ENCODE assay signal across 19 cellular contexts in the genomic region with DNA sequence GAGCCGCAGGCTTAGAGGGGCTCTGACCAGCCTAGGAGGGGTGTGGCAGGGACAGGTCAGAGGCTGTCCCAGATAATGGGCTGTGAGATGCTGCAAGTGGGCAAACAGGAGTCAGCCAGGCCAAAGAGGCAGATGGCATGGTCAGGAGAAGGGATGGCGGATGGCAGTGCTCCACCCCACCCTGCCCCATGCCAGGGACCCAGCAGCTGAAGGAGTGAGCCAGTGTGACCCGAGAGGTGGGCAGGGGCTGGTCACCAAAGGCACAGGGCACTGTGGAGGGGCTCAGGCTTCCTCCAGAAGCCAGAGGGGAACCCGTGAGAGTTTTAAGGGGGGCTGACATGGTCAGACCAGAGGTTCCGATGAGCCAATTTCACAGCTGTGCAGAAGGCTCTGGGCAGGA.
A peak's percentile ranks its signal among the peaks of the same experiment; 100 is the strongest.
DNase-seq lines count a peak whose midpoint lies in the region; ATAC-seq, FAIRE-seq and TF ChIP-seq lines count a peak whose summit lies in the region.
"Had no signal": no experiment of that assay in that cellular context is flagged by ENCODE, and none has a peak within 500 bp of the region (broad histone marks: within the 10 kb centered on the region; RNA-seq: fewer than 3 reads in every experiment).

No MANE protein-coding gene starts in this region.

- no peak overlapping the region for H2AFZ ChIP-seq in osteoblast (ENCODE audit: low read length)
- H2AFZ ChIP-seq: GM23338 had no signal

- H3K4me1 ChIP-seq in kidney (ENCODE audit: control insufficient read depth in 1 of 2, insufficient read depth in 1 of 2, low read depth in 1 of 2, low read length in 2 of 2) (no peaks in the 10 kb centered on the region), osteoblast (ENCODE audit: insufficient read depth, low read length) (no peaks in the 10 kb centered on the region)

- H3K4me3 ChIP-seq in kidney (ENCODE audit: low read length in 2 of 2) (no peak overlapping the region), osteoblast (ENCODE audit: insufficient read depth, low read length) (no peak overlapping the region)
- H3K4me3 ChIP-seq: BLaER1, GM12878, GM23338 had no signal

- no peaks in the 10 kb centered on the region for H3K4me1 Mint-ChIP-seq in activated CD4-positive, alpha-beta memory T cell treated with anti-CD3 and anti-CD28 coated beads for 36 hours (ENCODE audit: low read depth)
- H3K4me1 Mint-ChIP-seq in MCF 10A (ENCODE audit: insufficient read depth, unreplicated experiment), result no peaks in the 10 kb centered on the region

- H3K4me3 Mint-ChIP-seq in activated CD4-positive, alpha-beta memory T cell treated with anti-CD3 and anti-CD28 coated beads for 36 hours, result no peak overlapping the region
- H3K4me3 Mint-ChIP-seq in MCF 10A (ENCODE audit: unreplicated experiment), result no peak overlapping the region
- H3K4me3 Mint-ChIP-seq: CD8-positive, alpha-beta T cell; GM23338; IgD-negative memory B cell had no signal

- no peak overlapping the region for H3K4me2 ChIP-seq in osteoblast (ENCODE audit: insufficient read depth, low read length)
- H3K4me2 ChIP-seq: GM23338 had no signal

- no peaks in the 10 kb centered on the region for H4K20me1 ChIP-seq in osteoblast (ENCODE audit: insufficient read depth, low read length)

- POLR2A ChIA-PET in activated CD4-positive, alpha-beta memory T cell treated with anti-CD3 and anti-CD28 coated beads for 36 hours (lab: Charles Lee), result no interaction called here
- POLR2A ChIA-PET in MCF 10A (lab: Yijun Ruan, JAX), result no interaction called here

- no peaks in the 10 kb centered on the region for H3K36me3 Mint-ChIP-seq in activated CD4-positive, alpha-beta memory T cell treated with anti-CD3 and anti-CD28 coated beads for 36 hours
- no peaks in the 10 kb centered on the region for H3K36me3 Mint-ChIP-seq in MCF 10A (ENCODE audit: insufficient read depth, unreplicated experiment)
- H3K36me3 Mint-ChIP-seq: CD8-positive, alpha-beta T cell had no signal

- CTCF ChIA-PET in activated CD4-positive, alpha-beta memory T cell treated with anti-CD3 and anti-CD28 coated beads for 36 hours (lab: Charles Lee), result no interaction called here
- CTCF ChIA-PET in MCF 10A (lab: Yijun Ruan, JAX), result no interaction called here

- H3K27ac Mint-ChIP-seq in activated CD4-positive, alpha-beta memory T cell treated with anti-CD3 and anti-CD28 coated beads for 36 hours, result no peak overlapping the region
- no peak overlapping the region for H3K27ac Mint-ChIP-seq in MCF 10A (ENCODE audit: low read depth, unreplicated experiment)
- H3K27ac Mint-ChIP-seq: CD8-positive, alpha-beta T cell; GM23338 had no signal

- peaks cover 14% of the 10 kb centered on the region for H3K27me3 Mint-ChIP-seq in activated CD4-positive, alpha-beta memory T cell treated with anti-CD3 and anti-CD28 coated beads for 36 hours
- H3K27me3 Mint-ChIP-seq in MCF 10A (ENCODE audit: insufficient read depth, unreplicated experiment), result peaks cover 16% of the 10 kb centered on the region

- DNase-seq in left ventricle myocardium superior, result peak; percentile 5
- DNase-seq in left cardiac atrium, result no peak
- DNase-seq in kidney, result peak; percentile 49
- DNase-seq in osteoblast (ENCODE audit: insufficient read length, low spot score, missing footprints), result peak; percentile 77
- no peak for DNase-seq in GM12891 (ENCODE audit: insufficient read length, low spot score)
- no peak for DNase-seq in activated CD4-positive, alpha-beta memory T cell treated with anti-CD3 and anti-CD28 coated beads for 36 hours
- DNase-seq in MCF 10A (ENCODE audit: unreplicated experiment), result no peak
- DNase-seq: 8988T; Calu3; CD8-positive, alpha-beta T cell; DMS79 treated with DMSO at 0.1 percent for 48 hours; HCEC 1CT had no signal

- peaks cover 19% of the 10 kb centered on the region for H3K27me3 ChIP-seq in osteoblast (ENCODE audit: insufficient read depth, low read length)
- H3K27me3 ChIP-seq: BLaER1 had no signal

- no peak overlapping the region for H3K9ac ChIP-seq in kidney (ENCODE audit: low read length in 2 of 2)
- H3K9ac ChIP-seq: BLaER1 had no signal

- no peaks in the 10 kb centered on the region for H3K79me2 ChIP-seq in osteoblast (ENCODE audit: insufficient read depth, low read length)

- no peak for ATAC-seq in left ventricle myocardium superior
- no peak for ATAC-seq in left cardiac atrium
- ATAC-seq: CD8-positive, alpha-beta T cell; GM12878; HepG2 had no signal

- no peaks in the 10 kb centered on the region for H3K36me3 ChIP-seq in kidney (ENCODE audit: control insufficient read depth in 1 of 2, insufficient read depth in 2 of 2, low read length in 2 of 2)
- no peaks in the 10 kb centered on the region for H3K36me3 ChIP-seq in osteoblast (ENCODE audit: insufficient read depth, low read length)
- H3K36me3 ChIP-seq: BLaER1 had no signal

- TF ChIP-seq CTCF in kidney (IDR thresholded peaks at IDR 0.05; ENCODE audit: borderline replicate concordance, extremely low read depth, insufficient read depth), result no peak
- no peak for TF ChIP-seq CTCF in osteoblast (IDR thresholded peaks at IDR 0.05; ENCODE audit: extremely low read depth, low read depth, low read length)
- TF ChIP-seq CTCF in MCF 10A (IDR thresholded peaks at IDR 0.05; ENCODE audit: unreplicated experiment), result no peak

- H3K9me3 Mint-ChIP-seq in activated CD4-positive, alpha-beta memory T cell treated with anti-CD3 and anti-CD28 coated beads for 36 hours, result no peaks in the 10 kb centered on the region
- no peaks in the 10 kb centered on the region for H3K9me3 Mint-ChIP-seq in MCF 10A (ENCODE audit: unreplicated experiment)
- H3K9me3 Mint-ChIP-seq: CD8-positive, alpha-beta T cell; GM23338; IgD-negative memory B cell had no signal

- BruUV-seq in MCF 10A (replicated peaks; lab: Mats Ljungman, UMichigan), result no TSS peak

- H3K9me3 ChIP-seq in kidney (ENCODE audit: control insufficient read depth in 1 of 2, low read length in 2 of 2), result no peaks in the 10 kb centered on the region
- no peaks in the 10 kb centered on the region for H3K9me3 ChIP-seq in osteoblast (ENCODE audit: low read depth, low read length)
- H3K9me3 ChIP-seq: BLaER1 had no signal

- no peak for TF ChIP-seq POLR2A in GM12891 (IDR thresholded peaks at IDR 0.05; ENCODE audit: low read depth, low read length)

- intact Hi-C loops in left ventricle myocardium superior (cut with micrococcal nuclease), result no loop called here
- intact Hi-C loops in left cardiac atrium (cut with DNase I), result no loop called here
- intact Hi-C loops in kidney (cut with DNase I), result no loop called here
- intact Hi-C loops in activated CD4-positive, alpha-beta memory T cell treated with anti-CD3 and anti-CD28 coated beads for 36 hours (cut with micrococcal nuclease), result no loop called here
- intact Hi-C loops in MCF 10A (cut with micrococcal nuclease), result no loop called here

- FAIRE-seq in kidney (lab: Jason Lieb, UNC) (no peak), GM12891 (lab: Jason Lieb, UNC) (no peak)
- FAIRE-seq: GM12878, GM18507, H54, HepG2 had no signal

- H3K27ac ChIP-seq in kidney (ENCODE audit: low read depth in 2 of 2, low read length in 2 of 2) (no peak overlapping the region), osteoblast (ENCODE audit: low read depth, low read length) (no peak overlapping the region)
- H3K27ac ChIP-seq: BLaER1 had no signal

TF ChIP-seq in GM12891, 5 proteins besides CTCF, POLR2A, EP300 and RAD21:
- TF ChIP-seq POU2F2 (IDR thresholded peaks at IDR 0.05; ENCODE audit: low read depth, low read length), result no peak
- TF ChIP-seq POLR2AphosphoS5 (IDR thresholded peaks at IDR 0.05; ENCODE audit: low read depth, low read length), result no peak
- no peak for TF ChIP-seq SPI1 (IDR thresholded peaks at IDR 0.05; ENCODE audit: low read depth, low read length)
- no peak for TF ChIP-seq TAF1 (IDR thresholded peaks at IDR 0.05; ENCODE audit: low read depth, low read length)
- TF ChIP-seq PAX5 (IDR thresholded peaks at IDR 0.05; ENCODE audit: insufficient read depth, low read length, severe bottlenecking), result no peak

Comparison
In these comparisons a context has a peak if more than half of its experiments do, and no peak if none do; other contexts are left out.
1. DNase-seq: peak in left ventricle myocardium superior (single experiment), kidney (single experiment) and osteoblast (single experiment); none in left cardiac atrium (single experiment), GM12891 (single experiment), activated CD4-positive, alpha-beta memory T cell treated with anti-CD3 and anti-CD28 coated beads for 36 hours (single experiment) and MCF 10A (single experiment).